In genomic region chr1:49102752-49103151, GRCh38 we compare ENCODE assay signal across 11 cellular contexts.
DNase-seq lines count a peak whose midpoint lies in the region; ATAC-seq, FAIRE-seq and TF ChIP-seq lines count a peak whose summit lies in the region.
"Had no signal": no experiment of that assay in that cellular context is flagged by ENCODE, and none has a peak within 500 bp of the region (broad histone marks: within the 10 kb centered on the region; RNA-seq: fewer than 3 reads in every experiment).

No MANE protein-coding gene starts in this region.

- DNase-seq in AG10803 (ENCODE audit: low read depth) (peak; percentile 94), fibroblast of mammary gland (ENCODE audit: low read depth) (peak; percentile 58), sigmoid colon (no peak), D721Med (ENCODE audit: insufficient read length, low spot score) (no peak), ecto neural progenitor cell (ENCODE audit: low spot score) (no peak), trophoblast cell (no peak)
- peak; percentile 34 for DNase-seq in Jurkat, Clone E6-1 (ENCODE audit: low read depth, low spot score)
- DNase-seq: CD4-positive, CD25-positive, alpha-beta regulatory T cell; left lung; SW 1271 had no signal

- H2AK5ac ChIP-seq in trophoblast cell (ENCODE audit: low read length): no peak overlapping the region

- no peak overlapping the region for H2BK120ac ChIP-seq in trophoblast cell (ENCODE audit: insufficient read depth, low read length, poor library complexity)

- intact Hi-C loops in sigmoid colon (cut with DNase I): no loop called here

- H2BK12ac ChIP-seq in trophoblast cell (ENCODE audit: low read length): no peak overlapping the region

- no peak overlapping the region for H3K4me3 ChIP-seq in AG10803 (ENCODE audit: low read length)
- H3K4me3 ChIP-seq in Jurkat, Clone E6-1 (ENCODE audit: low read length): no peak overlapping the region
- no peak overlapping the region for H3K4me3 ChIP-seq in fibroblast of mammary gland (ENCODE audit: control insufficient read depth, low read depth, low read length)
- no peak overlapping the region for H3K4me3 ChIP-seq in sigmoid colon
- H3K4me3 ChIP-seq in trophoblast cell (ENCODE audit: low read depth, low read length): no peak overlapping the region
- H3K4me3 ChIP-seq: left lung had no signal

- no peak for TF ChIP-seq POLR2A in sigmoid colon (IDR thresholded peaks at IDR 0.05)

- no peak overlapping the region for H3K9ac ChIP-seq in trophoblast cell (ENCODE audit: low read length)

- no peak overlapping the region for H3K14ac ChIP-seq in trophoblast cell (ENCODE audit: low read length)

- no peak overlapping the region for H3K18ac ChIP-seq in trophoblast cell (ENCODE audit: low read length)

- H3K4me1 ChIP-seq in sigmoid colon: no peaks in the 10 kb centered on the region
- no peaks in the 10 kb centered on the region for H3K4me1 ChIP-seq in trophoblast cell (ENCODE audit: control insufficient read depth in 1 of 2, insufficient read depth in 2 of 2, low read length in 2 of 2)
- H3K4me1 ChIP-seq: left lung had no signal

- no peak overlapping the region for H4K91ac ChIP-seq in trophoblast cell (ENCODE audit: low read depth, low read length)

- peak; percentile 58 for ATAC-seq in GM19455 (IDR thresholded peaks at IDR 0.05; ENCODE audit: unreplicated experiment)
- ATAC-seq: left lung had no signal

- no peak for TF ChIP-seq EP300 in sigmoid colon (IDR thresholded peaks at IDR 0.05)

- no peaks in the 10 kb centered on the region for H3K79me2 ChIP-seq in trophoblast cell (ENCODE audit: control insufficient read depth, insufficient read depth, low read length, poor library complexity)

- H2BK5ac ChIP-seq in trophoblast cell (ENCODE audit: low read depth, low read length, poor library complexity): no peak overlapping the region

- no peak overlapping the region for H4K12ac ChIP-seq in trophoblast cell (ENCODE audit: low read depth, low read length)

- H3K27me3 ChIP-seq in sigmoid colon (no peaks in the 10 kb centered on the region), trophoblast cell (ENCODE audit: insufficient read depth, low read length) (no peaks in the 10 kb centered on the region)
- H3K27me3 ChIP-seq: left lung had no signal

- H3K36me3 ChIP-seq in sigmoid colon: no peaks in the 10 kb centered on the region
- no peaks in the 10 kb centered on the region for H3K36me3 ChIP-seq in trophoblast cell (ENCODE audit: control insufficient read depth in 1 of 2, insufficient read depth in 2 of 2, low read length in 2 of 2)
- H3K36me3 ChIP-seq: left lung had no signal

- TF ChIP-seq CTCF in AG10803 (conservative IDR thresholded peaks at IDR 0.05; ENCODE audit: low read length) (no peak), fibroblast of mammary gland (conservative IDR thresholded peaks at IDR 0.05; ENCODE audit: control insufficient read depth, insufficient read depth, low read depth, low read length) (no peak), sigmoid colon (IDR thresholded peaks at IDR 0.05) (no peak), D721Med (IDR thresholded peaks at IDR 0.05; ENCODE audit: insufficient read depth, missing control alignments) (no peak)

- H3K4ac ChIP-seq in trophoblast cell (ENCODE audit: low read depth, low read length): no peak overlapping the region

- H3K79me1 ChIP-seq in trophoblast cell (ENCODE audit: low read length): no peaks in the 10 kb centered on the region

- no peak overlapping the region for H3K27ac ChIP-seq in sigmoid colon
- H3K27ac ChIP-seq in trophoblast cell (ENCODE audit: low read depth, low read length): no peak overlapping the region
- H3K27ac ChIP-seq: left lung had no signal

- no peak for FAIRE-seq in D721Med (lab: Jason Lieb, UNC)

- H4K8ac ChIP-seq in trophoblast cell (ENCODE audit: low read depth, low read length): no peak overlapping the region

- no peak overlapping the region for H3K23ac ChIP-seq in trophoblast cell (ENCODE audit: low read length)

- H3K4me2 ChIP-seq in trophoblast cell (ENCODE audit: low read length): no peak overlapping the region

- no peak overlapping the region for H2AFZ ChIP-seq in trophoblast cell (ENCODE audit: insufficient read depth, low read length, poor library complexity)

- H3K9me3 ChIP-seq in sigmoid colon (no peaks in the 10 kb centered on the region), trophoblast cell (ENCODE audit: insufficient read depth, low read depth, low read length) (no peaks in the 10 kb centered on the region)
- H3K9me3 ChIP-seq: left lung had no signal

Comparison
In these comparisons a context has a peak if more than half of its experiments do, and no peak if none do; other contexts are left out.
1. DNase-seq: peak in AG10803 (single experiment), Jurkat, Clone E6-1 (single experiment) and fibroblast of mammary gland (single experiment); none in sigmoid colon (single experiment), D721Med (single experiment), ecto neural progenitor cell (single experiment) and trophoblast cell (0 of 2).